Comparison of ENCODE assay signal across 22 cellular contexts in the genomic region with DNA sequence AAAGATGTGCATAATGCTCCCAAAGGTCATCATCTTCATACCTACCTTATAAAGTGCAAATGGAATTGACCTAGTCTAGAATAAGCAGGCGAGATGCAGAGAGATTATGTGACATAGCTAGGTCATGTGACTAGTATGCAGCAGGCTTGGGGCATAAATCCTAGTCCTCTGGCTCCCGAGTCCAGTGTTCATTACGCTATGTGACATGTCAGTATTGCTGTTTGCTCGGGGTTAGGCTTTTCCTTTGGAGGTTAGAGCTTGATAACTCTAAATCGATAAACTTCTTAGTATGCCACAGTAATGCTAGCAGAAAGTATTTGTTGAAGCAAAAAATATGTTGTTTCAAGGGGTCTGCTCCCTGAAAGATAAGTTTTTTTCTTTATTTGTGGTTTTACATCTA.
DNase-seq lines count a peak whose midpoint lies in the region; ATAC-seq, FAIRE-seq and TF ChIP-seq lines count a peak whose summit lies in the region.
"Had no signal": no experiment of that assay in that cellular context is flagged by ENCODE, and none has a peak within 500 bp of the region (broad histone marks: within the 10 kb centered on the region; RNA-seq: fewer than 3 reads in every experiment).

No MANE protein-coding gene starts in this region.

- no TSS peak for BruUV-seq in K562 (replicated peaks; lab: Mats Ljungman, UMichigan)

- no peak for TF ChIP-seq CTCF in K562 (IDR thresholded peaks at IDR 0.05 in 2 of 3, conservative IDR thresholded peaks at IDR 0.05 in 1 of 3; ENCODE audit: insufficient read depth in 2 of 3, low read depth in 1 of 3, low read length in 3 of 3)
- no peak for TF ChIP-seq CTCF in psoas muscle (IDR thresholded peaks at IDR 0.05)

- no peak overlapping the region for H2AFZ ChIP-seq in Karpas-422 (ENCODE audit: low read length)
- no peak overlapping the region for H2AFZ ChIP-seq in K562 (ENCODE audit: low read depth, low read length)

- TF ChIP-seq EP300 in K562 (IDR thresholded peaks at IDR 0.05; ENCODE audit: low read length): no peak

- no peaks in the 10 kb centered on the region for H3K9me2 ChIP-seq in Karpas-422 (replicated peaks; ENCODE audit: insufficient read depth, low read length)

- H4K20me1 ChIP-seq in Karpas-422 (ENCODE audit: insufficient read depth, low read depth, low read length) (no peaks in the 10 kb centered on the region), K562 (replicated peaks; ENCODE audit: control insufficient read depth, insufficient read depth, low read length) (no peaks in the 10 kb centered on the region)

- TF ChIP-seq POLR2A in K562 (conservative IDR thresholded peaks at IDR 0.05) (no peak), H54 (IDR thresholded peaks at IDR 0.05; ENCODE audit: low read depth, low read length) (no peak)

- H3K36me3 ChIP-seq in Karpas-422 (ENCODE audit: insufficient read depth, low read length): no peaks in the 10 kb centered on the region
- H3K36me3 ChIP-seq in K562 (ENCODE audit: control insufficient read depth, insufficient read depth, low read length): no peaks in the 10 kb centered on the region
- H3K36me3 ChIP-seq in psoas muscle (ENCODE audit: insufficient read depth in 1 of 2, low read depth in 1 of 2): no peaks in the 10 kb centered on the region
- H3K36me3 ChIP-seq: HAP-1 had no signal

- H3K27me3 ChIP-seq in Karpas-422 (ENCODE audit: low read length): no peaks in the 10 kb centered on the region
- no peaks in the 10 kb centered on the region for H3K27me3 ChIP-seq in K562 (ENCODE audit: control insufficient read depth in 2 of 2, insufficient read depth in 2 of 2, low read length in 2 of 2)
- no peaks in the 10 kb centered on the region for H3K27me3 ChIP-seq in psoas muscle (ENCODE audit: insufficient read depth in 3 of 3, low read length in 2 of 3)

- intact Hi-C loops in K562 (cut with micrococcal nuclease): no loop called here
- intact Hi-C loops in psoas muscle (cut with DNase I): no loop called here

- H3K4me2 ChIP-seq in Karpas-422 (ENCODE audit: low read depth, low read length, poor library complexity, severe bottlenecking) (peak overlapping the region; percentile 71), K562 (ENCODE audit: insufficient read depth, low read length) (no peak overlapping the region)

- H3K9me1 ChIP-seq in K562 (ENCODE audit: control insufficient read depth, insufficient read depth, low read length): no peaks in the 10 kb centered on the region

- CTCF ChIA-PET in K562 (lab: Yijun Ruan, JAX; ENCODE audit: low intra/inter-chr PET ratio): no interaction called here

- H3K79me2 ChIP-seq in Karpas-422 (ENCODE audit: low read length) (no peaks in the 10 kb centered on the region), K562 (ENCODE audit: control insufficient read depth, insufficient read depth, low read length) (no peaks in the 10 kb centered on the region)

- no peak for TF ChIP-seq RAD21 in K562 (CRISPR knock-in tag; conservative IDR thresholded peaks at IDR 0.05 in 1 of 2, IDR thresholded peaks at IDR 0.05 in 1 of 2)

- H3K9ac ChIP-seq in Karpas-422 (ENCODE audit: low read length) (no peak overlapping the region), K562 (ENCODE audit: insufficient read depth in 1 of 2, low read depth in 2 of 2, low read length in 2 of 2) (no peak overlapping the region)

- H3K27ac ChIP-seq in Karpas-422 (ENCODE audit: low read length): no peak overlapping the region
- H3K27ac ChIP-seq in K562 (ENCODE audit: extremely low read depth, low read depth, low read length): no peak overlapping the region
- no peak overlapping the region for H3K27ac ChIP-seq in psoas muscle
- H3K27ac ChIP-seq: C4-2B had no signal

- in situ Hi-C loops in K562 (cut with MboI): no loop called here

- H3K9me3 ChIP-seq in Karpas-422 (ENCODE audit: low read length) (no peaks in the 10 kb centered on the region), K562 (replicated peaks; ENCODE audit: control insufficient read depth, insufficient read depth, low read depth, low read length) (no peaks in the 10 kb centered on the region), psoas muscle (no peaks in the 10 kb centered on the region)
- H3K9me3 ChIP-seq: HAP-1 had no signal

- POLR2A ChIA-PET in K562 (lab: Yijun Ruan, JAX): no interaction called here

- FAIRE-seq in K562 (lab: Jason Lieb, UNC) (no peak), H54 (lab: Jason Lieb, UNC) (no peak)
- FAIRE-seq: GM12892, GM18507 had no signal

- H3K4me3 ChIP-seq in Karpas-422 (ENCODE audit: low read length) (no peak overlapping the region), K562 (no peak overlapping the region), psoas muscle (no peak overlapping the region)
- H3K4me3 ChIP-seq: HAP-1 had no signal

- ATAC-seq in K562: no peak
- peak in 3 of 4 donors; percentile 44 to 48 (median 45) for ATAC-seq in psoas muscle
- no peak for ATAC-seq in GM19035 (IDR thresholded peaks at IDR 0.05; ENCODE audit: unreplicated experiment)
- ATAC-seq: SK-N-SH treated with all-trans-retinoic acid at 6 μM for 48 hours had no signal

- DNase-seq in Karpas-422 (no peak), K562 (ENCODE audit: extremely low read depth in 1 of 4, low spot score in 3 of 4) (no peak), left kidney (ENCODE audit: low read depth, low spot score) (peak; percentile 64), psoas muscle (no peak), inferior parietal cortex (ENCODE audit: extremely low spot score) (no peak), H54 (ENCODE audit: insufficient read length, low spot score) (no peak)
- DNase-seq: AML-193; DMS79; NCI-H1092 treated with DMSO at 0.1 percent for 48 hours; NCI-H146; NCI-H2081; NCI-H2171 treated with DMSO at 0.1 percent for 48 hours; NCI-H446 treated with DMSO at 0.1 percent for 48 hours; NK-92 treated with Interleukin-12 subunit alpha and Interleukin-12 subunit beta, amount 100 ng/mL, for 24 hours; RPMI8226; SHP77 treated with DMSO at 0.1 percent for 48 hours had no signal

- WGBS in K562 (ENCODE audit: insufficient coverage, low coverage, missing lambda C conversion rate): 0% methylated on average over 5 of the region's 5 CpGs
- 63 to 81% (median 71%) methylated on average over 5 of the region's 5 CpGs for WGBS in psoas muscle, 3 donors

- H3K4me1 ChIP-seq in Karpas-422 (ENCODE audit: low read length) (peaks cover 62% of the 10 kb centered on the region), K562 (replicated peaks in 1 of 2; ENCODE audit: control insufficient read depth in 2 of 2, insufficient read depth in 2 of 2, low read length in 2 of 2) (no peaks in the 10 kb centered on the region), psoas muscle (peaks cover 21% of the 10 kb centered on the region)
- H3K4me1 ChIP-seq: HAP-1 had no signal

TF ChIP-seq in K562, 482 proteins besides CTCF, POLR2A, EP300 and RAD21:
- TF ChIP-seq, protein P1, sequence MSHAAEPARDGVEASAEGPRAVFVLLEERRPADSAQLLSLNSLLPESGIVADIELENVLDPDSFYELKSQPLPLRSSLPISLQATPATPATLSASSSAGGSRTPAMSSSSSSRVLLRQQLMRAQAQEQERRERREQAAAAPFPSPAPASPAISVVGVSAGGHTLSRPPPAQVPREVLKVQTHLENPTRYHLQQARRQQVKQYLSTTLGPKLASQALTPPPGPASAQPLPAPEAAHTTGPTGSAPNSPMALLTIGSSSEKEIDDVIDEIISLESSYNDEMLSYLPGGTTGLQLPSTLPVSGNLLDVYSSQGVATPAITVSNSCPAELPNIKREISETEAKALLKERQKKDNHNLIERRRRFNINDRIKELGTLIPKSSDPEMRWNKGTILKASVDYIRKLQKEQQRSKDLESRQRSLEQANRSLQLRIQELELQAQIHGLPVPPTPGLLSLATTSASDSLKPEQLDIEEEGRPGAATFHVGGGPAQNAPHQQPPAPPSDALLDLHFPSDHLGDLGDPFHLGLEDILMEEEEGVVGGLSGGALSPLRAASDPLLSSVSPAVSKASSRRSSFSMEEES (CRISPR knock-in tag; IDR thresholded peaks at IDR 0.05): peak; percentile 39; the same call in 1 of the 2 replicates
- no peak for TF ChIP-seq RBM34 (IDR thresholded peaks at IDR 0.05; ENCODE audit: borderline replicate concordance, insufficient read depth, low read length)

Comparison
In these comparisons a context has a peak if more than half of its experiments do, and no peak if none do; other contexts are left out.
1. ATAC-seq: peak in psoas muscle (3 of 4); none in K562 (single experiment) and GM19035 (single experiment).